Comparison of ENCODE assay signal across 28 cellular contexts in the genomic region with DNA sequence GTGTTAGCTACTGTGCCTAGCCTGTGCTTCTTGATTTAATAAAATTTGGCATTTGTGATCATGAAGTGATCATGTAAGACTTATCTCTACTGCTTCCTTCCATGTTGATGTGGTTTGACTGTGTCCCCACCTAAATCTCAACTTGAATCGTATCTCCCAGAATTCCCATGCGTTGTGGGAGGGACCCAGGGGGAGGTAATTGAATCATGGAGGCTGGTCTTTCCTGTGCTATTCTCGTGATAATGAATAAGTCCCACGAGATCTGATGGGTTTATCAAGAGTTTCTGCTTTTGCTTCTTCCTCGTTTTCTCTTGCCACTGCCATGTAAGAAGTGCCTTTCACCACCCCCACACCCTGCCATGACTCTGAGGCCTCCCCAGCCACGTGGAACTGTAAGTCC. TPM values are rescaled to one million over a fixed set of nuclear protein-coding genes. Genes with fewer than 3 reads are reported as not detected.
"Had no signal": no experiment of that assay in that cellular context is flagged by ENCODE, and none has a peak within 500 bp of the region (broad histone marks: within the 10 kb centered on the region; RNA-seq: fewer than 3 reads in every experiment).

OVAAL (plus strand) TSS at position 301 of the 400 bp plus-strand sequence.

- H3K27me3 ChIP-seq: spleen had no signal

- H3K27ac ChIP-seq: parathyroid adenoma, spleen had no signal

- H3K4me1 ChIP-seq: parathyroid adenoma, prostate gland, spleen had no signal

- H2AFZ ChIP-seq: parathyroid adenoma had no signal

- H3K79me2 ChIP-seq: parathyroid adenoma had no signal

- FAIRE-seq: frontal cortex, kidney had no signal

- ATAC-seq: left colon; sciatic nerve; stimulated activated memory B cell treated with anti-CD40 and anti-IgM and Interleukin-4, amounts not matched to agents 10 μg/mL and 1 μg/mL and 100 μg/mL, for 72 hours had no signal

- H3K9ac ChIP-seq: parathyroid adenoma had no signal

- H3K9me3 ChIP-seq: prostate gland, spleen had no signal

- DNase-seq: effector CD4-positive, alpha-beta T cell; kidney; left colon; mesendoderm; naive B cell; spleen; stimulated activated CD4-positive, alpha-beta T cell treated with anti-CD3 and anti-CD28 coated beads, Interleukin-15, amount 100 ng/mL, for 24 hours; stimulated activated CD4-positive, alpha-beta T cell treated with anti-CD3 and anti-CD28 coated beads, Interleukin-1b, Interleukin-23, amount 100 ng/mL, for 48 hours; stimulated activated CD4-positive, alpha-beta T cell treated with anti-CD3 and anti-CD28 coated beads, Interleukin-4, amount 100 ng/mL, for 24 hours; trophoblast cell had no signal

- H3K36me3 ChIP-seq: prostate gland, spleen had no signal

- H3K4me3 ChIP-seq: coronary artery, prostate gland, spleen had no signal

RNA-seq across cellular contexts. Expression of gene OVAAL, which starts in this region (rescaled TPM):
- total RNA-seq: chondrocyte, dermis microvascular lymphatic vessel endothelial cell, fibroblast of lung, frontal cortex, glomerular endothelial cell, kidney, left colon, liver, lung microvascular endothelial cell, omental fat pad, renal cortical epithelial cell, sciatic nerve, skeletal muscle tissue, spleen, temporal lobe had no signal
- polyA plus RNA-seq: esophagus, fibroblast of lung, liver, spleen, urinary bladder had no signal
